In genomic region chr5:96691503-96692303, GRCh38 we compare ENCODE assay signal across 13 cellular contexts. TPM values are rescaled to one million over a fixed set of nuclear protein-coding genes. Genes with fewer than 3 reads are reported as not detected.
DNase-seq lines count a peak whose midpoint lies in the region; ATAC-seq and TF ChIP-seq lines count a peak whose summit lies in the region.
"Had no signal": no experiment of that assay in that cellular context is flagged by ENCODE, and none has a peak within 500 bp of the region (broad histone marks: within the 10 kb centered on the region; RNA-seq: fewer than 3 reads in every experiment).

No MANE protein-coding gene starts in this region.

- peaks cover 3% of the 10 kb centered on the region; the same call in 1 of the 2 replicates for H4K20me1 ChIP-seq in IMR-90 (ENCODE audit: insufficient read depth, low read length)

- H2BK15ac ChIP-seq in IMR-90 (ENCODE audit: low read depth, low read length) (peak overlapping the region; percentile 10; the same call in 1 of the 3 replicates), mesenchymal stem cell (ENCODE audit: low read depth, poor library complexity, severe bottlenecking) (no peak overlapping the region)

- H2BK120ac ChIP-seq in IMR-90 (ENCODE audit: low read depth, low read length) (peak overlapping the region; percentile 2; the same call in 1 of the 2 replicates), mesenchymal stem cell (ENCODE audit: low read depth, low read length) (no peak overlapping the region)

- H4K5ac ChIP-seq in IMR-90 (ENCODE audit: low read depth, low read length): peak overlapping the region; percentile 95

- no peak overlapping the region for H3K56ac ChIP-seq in IMR-90 (ENCODE audit: extremely low read depth, insufficient read depth, low read length)

- H2BK20ac ChIP-seq in IMR-90 (ENCODE audit: low read depth, low read length): no peak overlapping the region; the same call in 1 of the 2 replicates

- POLR2A ChIA-PET in IMR-90 (lab: Charles Lee; ENCODE audit: unreplicated experiment): no interaction called here

- dilution Hi-C loops in IMR-90 (cut with HindIII; ENCODE audit: low sequenced_read_pairs, unreplicated experiment): no loop called here

- peak overlapping the region; percentile 20 to 69; a peak in 3 of 4 replicates for H4K8ac ChIP-seq in IMR-90 (ENCODE audit: low read depth in 2 of 2, low read length in 2 of 2)
- H4K8ac ChIP-seq in mesenchymal stem cell (ENCODE audit: low read length): no peak overlapping the region

- in situ Hi-C loops in IMR-90 (cut with MboI; ENCODE audit: low sequenced_read_pairs): no loop called here

- ATAC-seq in IMR-90 (ENCODE audit: low read depth): peak; percentile 78
- ATAC-seq in GM18505 (IDR thresholded peaks at IDR 0.05; ENCODE audit: unreplicated experiment): no peak
- no peak for ATAC-seq in HG02870 (IDR thresholded peaks at IDR 0.05; ENCODE audit: unreplicated experiment)
- ATAC-seq: T-cell had no signal

- DNase-seq in AG09309 (ENCODE audit: low read depth) (peak; percentile 70), IMR-90 (peak; percentile 51), erythroblast (lab: John Stamatoyannopoulos, UW) (peak; percentile 43 to 71), mesenchymal stem cell (no peak), H4 (ENCODE audit: low spot score) (no peak), RKO (ENCODE audit: low spot score) (no peak)
- DNase-seq: activated T-cell treated with anti-CD3 and anti-CD28 coated beads, Interleukin-2, amount 50 U/mL, for 48 hours; effector memory CD4-positive, alpha-beta T cell; NCI-H1105 treated with DMSO at 0.1 percent for 48 hours; stimulated activated CD4-positive, alpha-beta T cell treated with anti-CD3 and anti-CD28 coated beads, Interleukin-4, amount 100 ng/mL, for 1 hour; T-cell had no signal

- TF ChIP-seq CTCF in AG09309 (IDR thresholded peaks at IDR 0.05; ENCODE audit: control insufficient read depth, insufficient read depth, low read depth, low read length, missing control alignments) (no peak), IMR-90 (conservative IDR thresholded peaks at IDR 0.05; ENCODE audit: low read depth, low read length) (no peak)

- H2AFZ ChIP-seq in IMR-90 (replicated peaks; ENCODE audit: low read length, poor library complexity): no peak overlapping the region
- H2AFZ ChIP-seq in mesenchymal stem cell (ENCODE audit: low read depth, low read length): no peak overlapping the region

- H3K4me2 ChIP-seq in IMR-90 (ENCODE audit: low read depth, low read length) (peak overlapping the region; percentile 74), mesenchymal stem cell (ENCODE audit: low read length, poor library complexity, severe bottlenecking) (no peak overlapping the region)

- H3K4me3 ChIP-seq in AG09309 (ENCODE audit: control insufficient read depth, low read depth, low read length): no peak overlapping the region
- no peak overlapping the region for H3K4me3 ChIP-seq in IMR-90 (ENCODE audit: insufficient read depth, low read depth, low read length)
- H3K4me3 ChIP-seq in mesenchymal stem cell (ENCODE audit: insufficient read depth in 1 of 2, low read depth in 1 of 2, low read length in 2 of 2): no peak overlapping the region

- CTCF ChIA-PET in IMR-90 (lab: Yijun Ruan, JAX): no interaction called here

- intact Hi-C loops in IMR-90 (cut with micrococcal nuclease): no loop called here

- H3K18ac ChIP-seq in IMR-90 (ENCODE audit: low read depth, low read length) (peak overlapping the region; percentile 98), mesenchymal stem cell (ENCODE audit: low read depth in 1 of 2, low read length in 2 of 2) (no peak overlapping the region)

- no peak overlapping the region for H2BK12ac ChIP-seq in mesenchymal stem cell (ENCODE audit: low read length in 2 of 2)

- peaks cover 8% of the 10 kb centered on the region for H3K9me1 ChIP-seq in IMR-90 (ENCODE audit: insufficient read depth, low read length)

- H2BK5ac ChIP-seq in IMR-90 (ENCODE audit: low read depth, low read length, poor library complexity, severe bottlenecking) (peak overlapping the region; percentile 76), mesenchymal stem cell (ENCODE audit: low read depth, low read length, poor library complexity, severe bottlenecking) (no peak overlapping the region)

- H3K27ac ChIP-seq in IMR-90 (ENCODE audit: insufficient read depth, low read length) (peak overlapping the region; percentile 96; the same call in 1 of the 2 replicates), mesenchymal stem cell (ENCODE audit: low read length, poor library complexity, severe bottlenecking) (no peak overlapping the region)

- H3K9me3 ChIP-seq in IMR-90 (ENCODE audit: control insufficient read depth, insufficient read depth, low read length): no peaks in the 10 kb centered on the region
- H3K9me3 ChIP-seq in mesenchymal stem cell (ENCODE audit: control insufficient read depth, low read length): no peaks in the 10 kb centered on the region

- TF ChIP-seq RAD21 in IMR-90 (IDR thresholded peaks at IDR 0.05; ENCODE audit: low read length): no peak

- BruUV-seq in IMR-90 (replicated peaks; lab: Mats Ljungman, UMichigan): no TSS peak

- TF ChIP-seq POLR2A in IMR-90 (IDR thresholded peaks at IDR 0.05; ENCODE audit: low read depth, low read length): no peak
- TF ChIP-seq POLR2A in erythroblast (IDR thresholded peaks at IDR 0.05; ENCODE audit: low read length): no peak
- no peak for TF ChIP-seq POLR2A in GM18505 (IDR thresholded peaks at IDR 0.05; ENCODE audit: borderline replicate concordance, extremely low read depth, insufficient read depth, insufficient read length)

- H3K27me3 ChIP-seq in IMR-90 (ENCODE audit: control insufficient read depth, insufficient read depth, low read length) (no peaks in the 10 kb centered on the region), mesenchymal stem cell (ENCODE audit: control insufficient read depth in 1 of 2, insufficient read depth in 1 of 2, low read length in 2 of 2) (no peaks in the 10 kb centered on the region)

- H2AK9ac ChIP-seq in IMR-90 (replicated peaks; ENCODE audit: low read depth, low read length, poor library complexity): no peak overlapping the region

- H3K4ac ChIP-seq in IMR-90 (ENCODE audit: low read depth, low read length): peak overlapping the region; percentile 52; the same call in 1 of the 2 replicates
- H3K4ac ChIP-seq in mesenchymal stem cell (ENCODE audit: low read depth in 1 of 2, low read length in 2 of 2): no peak overlapping the region

- H3K4me1 ChIP-seq in IMR-90 (ENCODE audit: control insufficient read depth, insufficient read depth, low read length) (peaks cover 7% of the 10 kb centered on the region), mesenchymal stem cell (ENCODE audit: control insufficient read depth, insufficient read depth, low read depth, low read length) (no peaks in the 10 kb centered on the region)

- H2AK5ac ChIP-seq in IMR-90 (ENCODE audit: low read depth, low read length) (no peak overlapping the region), mesenchymal stem cell (ENCODE audit: low read length, severe bottlenecking) (no peak overlapping the region)

- peaks cover 24 to 46% of the 10 kb centered on the region in 2 experiments for H3K79me1 ChIP-seq in IMR-90 (ENCODE audit: low read depth in 1 of 2, low read length in 2 of 2)
- peaks cover 15% of the 10 kb centered on the region for H3K79me1 ChIP-seq in mesenchymal stem cell (replicated peaks; ENCODE audit: low read length, poor library complexity, severe bottlenecking)

- H3K14ac ChIP-seq in IMR-90 (replicated peaks; ENCODE audit: low read depth, low read length) (peak overlapping the region; percentile 15), mesenchymal stem cell (ENCODE audit: low read length in 2 of 2) (no peak overlapping the region)

- H3K23ac ChIP-seq in IMR-90 (ENCODE audit: low read depth, low read length) (peak overlapping the region; percentile 12; the same call in 1 of the 2 replicates), mesenchymal stem cell (ENCODE audit: low read length in 2 of 2) (no peak overlapping the region)

- H4K91ac ChIP-seq in IMR-90 (ENCODE audit: insufficient read depth, low read depth, low read length): no peak overlapping the region
- H4K91ac ChIP-seq in mesenchymal stem cell (ENCODE audit: low read length): no peak overlapping the region

- peak overlapping the region; percentile 58; the same call in 1 of the 2 replicates for H3K9ac ChIP-seq in IMR-90 (ENCODE audit: low read depth, low read length)
- peak overlapping the region; percentile 46 for H3K9ac ChIP-seq in mesenchymal stem cell (ENCODE audit: low read length)

- H3K36me3 ChIP-seq in IMR-90 (ENCODE audit: control insufficient read depth, insufficient read depth, low read length) (peaks cover 5% of the 10 kb centered on the region), mesenchymal stem cell (ENCODE audit: control insufficient read depth in 1 of 2, insufficient read depth in 2 of 2, low read depth in 1 of 2, low read length in 2 of 2) (peaks cover 0 to 39% of the 10 kb centered on the region in 2 experiments)

- WGBS in IMR-90 (ENCODE audit: extremely low coverage in 2 of 2, insufficient read length in 1 of 2), 2 experiments: no CpG with 5 or more reads among the region's 2 CpGs
- no CpG with 5 or more reads among the region's 2 CpGs for WGBS in mesenchymal stem cell

TF ChIP-seq in IMR-90, 13 proteins besides CTCF, POLR2A, EP300 and RAD21 (continues in another document):
- TF ChIP-seq USF2 (IDR thresholded peaks at IDR 0.05; ENCODE audit: low read depth, low read length) (no peak), SMC3 (IDR thresholded peaks at IDR 0.05; ENCODE audit: low read depth, low read length) (no peak), FOS (IDR thresholded peaks at IDR 0.05; ENCODE audit: low read depth, low read length) (no peak), RFX5 (IDR thresholded peaks at IDR 0.05; ENCODE audit: low read depth, low read length) (no peak), BHLHE40 (IDR thresholded peaks at IDR 0.05; ENCODE audit: low read depth, low read length) (no peak)

RNA-seq across cellular contexts. Expression of gene CAST, which starts 29.5 kb away (rescaled TPM):
- total RNA-seq in IMR-90 (2012; rRNA removed): 128 and 183 TPM in 2 replicates
- polyA plus RNA-seq in IMR-90 (2012; rRNA removed): 81.9 and 91.3 TPM in 2 replicates
- polyA plus RNA-seq in IMR-90 (2012; cell fraction: cytosol; rRNA removed): 31.1 and 42.0 TPM in 2 replicates
- 19.8 and 93.2 TPM in 2 replicates for polyA plus RNA-seq in IMR-90 (2012; cell fraction: nucleus; rRNA removed; ENCODE audit: low replicate concordance)
- 217 TPM for polyA plus RNA-seq in mesenchymal stem cell (2013, experiment 1 of 2)
- polyA plus RNA-seq in mesenchymal stem cell (2013, experiment 2 of 2): 216 TPM
- 115 and 126 TPM in 2 replicates for total RNA-seq in H4 (2014; rRNA removed; shearing (Covaris generic))

Comparison
In these comparisons a context has a peak if more than half of its experiments do, and no peak if none do; other contexts are left out.
1. DNase-seq: peak in AG09309 (single experiment), IMR-90 (single experiment) and erythroblast (2 of 2); none in mesenchymal stem cell (single experiment), H4 (single experiment) and RKO (single experiment).